Comparison of ENCODE assay signal across 8 cellular contexts in genomic region chr10:89086801-89087513, GRCh38.
DNase-seq lines count a peak whose midpoint lies in the region; ATAC-seq and TF ChIP-seq lines count a peak whose summit lies in the region.

No MANE protein-coding gene starts in this region.

- H3K4me1 Mint-ChIP-seq in activated naive CD4-positive, alpha-beta T cell treated with anti-CD3 and anti-CD28 coated beads, Interleukin-2, amount 10 ng/mL, durations not matched to agents 7 days and 5 days = peaks cover 16% of the 10 kb centered on the region

- H3K9me3 ChIP-seq in iPS DF 6.9 (ENCODE audit: control insufficient read depth, insufficient read depth, low read length) = no peaks in the 10 kb centered on the region
- H3K9me3 ChIP-seq in suprapubic skin = no peaks in the 10 kb centered on the region

- no peaks in the 10 kb centered on the region for H3K9me3 Mint-ChIP-seq in activated naive CD4-positive, alpha-beta T cell treated with anti-CD3 and anti-CD28 coated beads, Interleukin-2, amount 50 U/mL, for 72 hours
- H3K9me3 Mint-ChIP-seq in activated naive CD4-positive, alpha-beta T cell treated with anti-CD3 and anti-CD28 coated beads, Interleukin-2, amount 10 ng/mL, durations not matched to agents 7 days and 5 days = no peaks in the 10 kb centered on the region

- peak overlapping the region in 1 of 2 donors; percentile 27 for H3K27ac Mint-ChIP-seq in activated naive CD4-positive, alpha-beta T cell treated with anti-CD3 and anti-CD28 coated beads, Interleukin-2, amount 50 U/mL, for 72 hours
- H3K27ac Mint-ChIP-seq in activated naive CD4-positive, alpha-beta T cell treated with anti-CD3 and anti-CD28 coated beads, Interleukin-2, amount 10 ng/mL, durations not matched to agents 7 days and 5 days = no peak overlapping the region

- no peak for TF ChIP-seq EP300 in suprapubic skin (IDR thresholded peaks at IDR 0.05)

- H3K27me3 Mint-ChIP-seq in activated naive CD4-positive, alpha-beta T cell treated with anti-CD3 and anti-CD28 coated beads, Interleukin-2, amount 10 ng/mL, durations not matched to agents 7 days and 5 days = peaks cover 2% of the 10 kb centered on the region

- no peak for TF ChIP-seq POLR2A in suprapubic skin (IDR thresholded peaks at IDR 0.05)

- H3K27ac ChIP-seq in iPS DF 6.9 (ENCODE audit: low read length) (no peak overlapping the region), suprapubic skin (peak overlapping the region; percentile 46)

- CTCF ChIA-PET in activated naive CD4-positive, alpha-beta T cell treated with anti-CD3 and anti-CD28 coated beads, Interleukin-2, amount 10 ng/mL, durations not matched to agents 7 days and 5 days (lab: Charles Lee) = interaction anchor here (0.6 to 1.5 kb wide), 2 partner anchors 86 to 152 kb away, joined by 3 read pairs; no protein-coding TSS in a partner anchor

- no peak overlapping the region for H3K4me3 Mint-ChIP-seq in activated naive CD4-positive, alpha-beta T cell treated with anti-CD3 and anti-CD28 coated beads, Interleukin-2, amount 10 ng/mL, durations not matched to agents 7 days and 5 days

- no CpG with 5 or more reads among the region's 13 CpGs for WGBS in iPS DF 6.9 (ENCODE audit: insufficient coverage, insufficient read length)
- 43% methylated on average over 13 of the region's 13 CpGs for WGBS in suprapubic skin

- peak; percentile 17 to 29 for ATAC-seq in activated naive CD4-positive, alpha-beta T cell treated with anti-CD3 and anti-CD28 coated beads, Interleukin-2, amount 50 U/mL, for 72 hours
- no peak for ATAC-seq in GM18870 (IDR thresholded peaks at IDR 0.05; ENCODE audit: unreplicated experiment)

- H3K36me3 ChIP-seq in iPS DF 6.9 (ENCODE audit: control insufficient read depth, insufficient read depth, low read length) (no peaks in the 10 kb centered on the region), suprapubic skin (no peaks in the 10 kb centered on the region)

- no peak for DNase-seq in activated naive CD4-positive, alpha-beta T cell treated with anti-CD3 and anti-CD28 coated beads, Interleukin-2, amount 50 U/mL, for 72 hours (ENCODE audit: low spot score in 2 of 2)
- no peak for DNase-seq in activated naive CD4-positive, alpha-beta T cell treated with anti-CD3 and anti-CD28 coated beads, Interleukin-2, amount 10 ng/mL, durations not matched to agents 7 days and 5 days
- peak; percentile 8 for DNase-seq in activated T-helper 9 cell treated with anti-CD3 and anti-CD28 coated beads, Interleukin-2, amount 50 U/mL, for 16 hours (ENCODE audit: low read depth)
- DNase-seq in iPS DF 6.9 (ENCODE audit: low read depth, low spot score) = peak; percentile 50
- peak; percentile 92 to 93 for DNase-seq in suprapubic skin (ENCODE audit: low spot score in 2 of 2)
- DNase-seq in NCI-H2081 (lab: John Stamatoyannopoulos, UW) = no peak
- DNase-seq in UCSD-AML1 (lab: John Stamatoyannopoulos, UW; ENCODE audit: unreplicated experiment) = no peak

- no peak overlapping the region for H3K4me3 ChIP-seq in iPS DF 6.9 (ENCODE audit: low read length)
- H3K4me3 ChIP-seq in suprapubic skin = peak overlapping the region; percentile 5

- H3K36me3 Mint-ChIP-seq in activated naive CD4-positive, alpha-beta T cell treated with anti-CD3 and anti-CD28 coated beads, Interleukin-2, amount 50 U/mL, for 72 hours = no peaks in the 10 kb centered on the region
- H3K36me3 Mint-ChIP-seq in activated naive CD4-positive, alpha-beta T cell treated with anti-CD3 and anti-CD28 coated beads, Interleukin-2, amount 10 ng/mL, durations not matched to agents 7 days and 5 days = no peaks in the 10 kb centered on the region

- no peaks in the 10 kb centered on the region for H3K27me3 ChIP-seq in iPS DF 6.9 (ENCODE audit: control insufficient read depth, insufficient read depth, low read length)
- no peaks in the 10 kb centered on the region for H3K27me3 ChIP-seq in suprapubic skin

- H3K4me1 ChIP-seq in iPS DF 6.9 (ENCODE audit: control insufficient read depth, insufficient read depth, low read length) = no peaks in the 10 kb centered on the region; the same call in 1 of the 2 replicates
- H3K4me1 ChIP-seq in suprapubic skin = peaks cover 13% of the 10 kb centered on the region

- TF ChIP-seq CTCF in suprapubic skin (IDR thresholded peaks at IDR 0.05) = no peak

Comparison
In these comparisons a context has a peak if more than half of its experiments do, and no peak if none do; other contexts are left out.
1. DNase-seq: peak in activated T-helper 9 cell treated with anti-CD3 and anti-CD28 coated beads, Interleukin-2, amount 50 U/mL, for 16 hours (single experiment), iPS DF 6.9 (single experiment) and suprapubic skin (2 of 2); none in activated naive CD4-positive, alpha-beta T cell treated with anti-CD3 and anti-CD28 coated beads, Interleukin-2, amount 50 U/mL, for 72 hours (0 of 2), activated naive CD4-positive, alpha-beta T cell treated with anti-CD3 and anti-CD28 coated beads, Interleukin-2, amount 10 ng/mL, durations not matched to agents 7 days and 5 days (single experiment), NCI-H2081 (0 of 2) and UCSD-AML1 (single experiment).